ENCODE assay signal across 23 cellular contexts in the genomic region with DNA sequence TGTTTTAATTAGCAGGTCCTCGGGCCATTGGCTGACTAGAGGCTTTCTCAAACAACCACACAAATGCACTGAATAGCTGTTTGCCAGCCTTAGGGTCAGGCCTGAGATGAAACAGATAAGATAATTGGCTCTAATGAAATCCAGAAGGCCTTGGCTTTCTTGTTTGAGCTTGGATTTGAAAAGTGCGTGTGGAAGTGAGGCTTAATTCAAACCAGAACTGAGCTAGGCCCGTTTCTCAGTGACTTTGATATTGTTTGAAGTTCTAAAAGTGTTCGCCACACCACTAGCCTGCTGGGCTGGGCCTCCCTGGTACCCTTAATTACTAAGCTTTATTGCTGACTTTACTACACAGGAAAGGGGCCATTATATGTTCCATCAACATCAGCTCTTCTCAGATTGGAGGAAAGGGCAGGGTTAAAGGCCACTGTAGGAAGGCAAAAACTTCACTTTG.
DNase-seq lines count a peak whose midpoint lies in the region; ATAC-seq and TF ChIP-seq lines count a peak whose summit lies in the region.
"Had no signal": no experiment of that assay in that cellular context is flagged by ENCODE, and none has a peak within 500 bp of the region (broad histone marks: within the 10 kb centered on the region; RNA-seq: fewer than 3 reads in every experiment).

No MANE protein-coding gene starts in this region.

- H3K27me3 Mint-ChIP-seq in GM23338 (ENCODE audit: insufficient read depth, low read depth, poor library complexity) (no peaks in the 10 kb centered on the region), glutamatergic neuron (ENCODE audit: unreplicated experiment) (no peaks in the 10 kb centered on the region)
- H3K27me3 Mint-ChIP-seq: activated CD4-positive, alpha-beta T cell treated with anti-CD3 and anti-CD28 coated beads, Interleukin-2, amount 10 ng/mL, durations not matched to agents 7 days and 5 days; activated naive CD8-positive, alpha-beta T cell treated with anti-CD3 and anti-CD28 coated beads, Interleukin-2, amount 50 U/mL, for 24 hours; CD4-positive, alpha-beta memory T cell; T-helper 17 cell had no signal

- H3K9me2 ChIP-seq in GM23338 (ENCODE audit: insufficient read depth), result no peaks in the 10 kb centered on the region

- no peak overlapping the region for H3K4me2 ChIP-seq in GM23338

- DNase-seq in A673 (ENCODE audit: low spot score) (peak; percentile 84), GM23338 (ENCODE audit: low spot score) (no peak), SK-N-DZ (ENCODE audit: low spot score) (peak; percentile 99), islet precursor cell (peak; percentile 86), NCI-H2107 treated with DMSO at 0.1 percent for 48 hours (lab: John Stamatoyannopoulos, UW; ENCODE audit: unreplicated experiment) (no peak), glutamatergic neuron (no peak)
- DNase-seq: activated CD4-positive, alpha-beta T cell treated with anti-CD3 and anti-CD28 coated beads, Interleukin-2, amount 10 ng/mL, durations not matched to agents 7 days and 5 days; activated CD8-positive, alpha-beta memory T cell treated with anti-CD3 and anti-CD28 coated beads, Interleukin-2, amount 50 U/mL, for 4 hours; activated effector memory CD4-positive, alpha-beta T cell treated with Interleukin-2 at 50 U/mL for 16 hours; activated naive CD8-positive, alpha-beta T cell treated with anti-CD3 and anti-CD28 coated beads, Interleukin-2, amount 50 U/mL, for 24 hours; CD4-positive, alpha-beta memory T cell; cortex of kidney; DMS153; gastrocnemius medialis; kidney; natural killer cell; NCI-H1694 treated with DMSO at 0.1 percent for 48 hours; NCI-H226; OCI-M1; T-helper 17 cell; testis had no signal

- H3K79me2 ChIP-seq in GM23338 (replicated peaks; ENCODE audit: insufficient read depth), result no peaks in the 10 kb centered on the region

- H3K36me3 Mint-ChIP-seq in GM23338 (ENCODE audit: low read depth) (no peaks in the 10 kb centered on the region), glutamatergic neuron (ENCODE audit: unreplicated experiment) (no peaks in the 10 kb centered on the region)
- H3K36me3 Mint-ChIP-seq: CD4-positive, alpha-beta memory T cell; natural killer cell had no signal

- H2AFZ ChIP-seq in GM23338, result 0 out of 2 replicates have a peak overlapping the region, but pooled peaks have one; percentile 12

- H3K9me3 Mint-ChIP-seq in GM23338, result no peaks in the 10 kb centered on the region
- no peaks in the 10 kb centered on the region for H3K9me3 Mint-ChIP-seq in glutamatergic neuron (ENCODE audit: unreplicated experiment)
- H3K9me3 Mint-ChIP-seq: activated CD4-positive, alpha-beta T cell treated with anti-CD3 and anti-CD28 coated beads, Interleukin-2, amount 10 ng/mL, durations not matched to agents 7 days and 5 days had no signal

- H3K27ac ChIP-seq in A673 (ENCODE audit: low read depth, low read length, poor library complexity, severe bottlenecking), result peak overlapping the region; percentile 44
- H3K27ac ChIP-seq in GM23338 (ENCODE audit: low read depth), result no peak overlapping the region
- H3K27ac ChIP-seq: gastrocnemius medialis, testis had no signal

- H4K20me1 ChIP-seq in GM23338 (replicated peaks; ENCODE audit: insufficient read depth), result no peaks in the 10 kb centered on the region

- H3K4me1 ChIP-seq in A673 (ENCODE audit: insufficient read depth, low read length, poor library complexity, severe bottlenecking) (peaks cover 26% of the 10 kb centered on the region), GM23338 (ENCODE audit: insufficient read depth) (0 out of 2 replicates have a peak, but pooled peaks cover 2% of the 10 kb centered on the region)
- H3K4me1 ChIP-seq: gastrocnemius medialis, testis had no signal

- no peak for TF ChIP-seq CTCF in A673 (conservative IDR thresholded peaks at IDR 0.05; ENCODE audit: low read depth, low read length)
- no peak for TF ChIP-seq CTCF in GM23338 (conservative IDR thresholded peaks at IDR 0.05; ENCODE audit: low read depth in 2 of 2)
- no peak for TF ChIP-seq CTCF in glutamatergic neuron (IDR thresholded peaks at IDR 0.05; ENCODE audit: partially characterized antibody, unreplicated experiment)

- intact Hi-C loops in A673 (cut with micrococcal nuclease; ENCODE audit: unreplicated experiment), result no loop called here

- no peaks in the 10 kb centered on the region for H3F3A ChIP-seq in GM23338 (replicated peaks; ENCODE audit: low read depth)

- CTCF ChIA-PET in A673 (lab: Charles Lee), result no interaction called here

- H3K36me3 ChIP-seq in A673 (ENCODE audit: insufficient read depth, low read length, poor library complexity, severe bottlenecking), result no peaks in the 10 kb centered on the region
- H3K36me3 ChIP-seq in GM23338 (ENCODE audit: insufficient read depth), result no peaks in the 10 kb centered on the region
- H3K36me3 ChIP-seq: gastrocnemius medialis had no signal

- no peak overlapping the region for H3K4me3 ChIP-seq in A673 (ENCODE audit: low read depth, low read length, poor library complexity, severe bottlenecking)
- H3K4me3 ChIP-seq in GM23338, result no peak overlapping the region
- H3K4me3 ChIP-seq: gastrocnemius medialis, testis had no signal

- no TSS peak for BruUV-seq in A673 (replicated peaks; lab: Mats Ljungman, UMichigan)

- H3K27ac Mint-ChIP-seq in GM23338 (no peak overlapping the region), glutamatergic neuron (ENCODE audit: unreplicated experiment) (no peak overlapping the region)
- H3K27ac Mint-ChIP-seq: activated CD4-positive, alpha-beta T cell treated with anti-CD3 and anti-CD28 coated beads, Interleukin-2, amount 10 ng/mL, durations not matched to agents 7 days and 5 days; activated naive CD8-positive, alpha-beta T cell treated with anti-CD3 and anti-CD28 coated beads, Interleukin-2, amount 50 U/mL, for 24 hours; CD4-positive, alpha-beta memory T cell; natural killer cell; T-helper 17 cell had no signal

- POLR2A ChIA-PET in A673 (lab: Charles Lee; ENCODE audit: low non-redundant PET), result no interaction called here

- ATAC-seq in GM23338 (no peak), HG02938 (IDR thresholded peaks at IDR 0.05; ENCODE audit: unreplicated experiment) (no peak), HG03159 (IDR thresholded peaks at IDR 0.05; ENCODE audit: unreplicated experiment) (no peak)
- ATAC-seq: activated naive CD8-positive, alpha-beta T cell treated with anti-CD3 and anti-CD28 coated beads, Interleukin-2, amount 50 U/mL, for 24 hours; gastrocnemius medialis; natural killer cell; T-helper 17 cell had no signal

- H3K4me1 Mint-ChIP-seq in GM23338, result peaks cover 10% of the 10 kb centered on the region
- no peaks in the 10 kb centered on the region for H3K4me1 Mint-ChIP-seq in glutamatergic neuron (ENCODE audit: low read depth, unreplicated experiment)
- H3K4me1 Mint-ChIP-seq: activated CD4-positive, alpha-beta T cell treated with anti-CD3 and anti-CD28 coated beads, Interleukin-2, amount 10 ng/mL, durations not matched to agents 7 days and 5 days; activated naive CD8-positive, alpha-beta T cell treated with anti-CD3 and anti-CD28 coated beads, Interleukin-2, amount 50 U/mL, for 24 hours; CD4-positive, alpha-beta memory T cell; natural killer cell; T-helper 17 cell had no signal

- H3K9me3 ChIP-seq in A673 (ENCODE audit: low read depth, low read length, poor library complexity, severe bottlenecking), result no peaks in the 10 kb centered on the region
- H3K9me3 ChIP-seq: gastrocnemius medialis, testis had no signal

- no peaks in the 10 kb centered on the region for H3K27me3 ChIP-seq in A673 (replicated peaks; ENCODE audit: insufficient read depth, low read depth, low read length, poor library complexity)
- H3K27me3 ChIP-seq in GM23338 (ENCODE audit: insufficient read depth), result no peaks in the 10 kb centered on the region
- H3K27me3 ChIP-seq: gastrocnemius medialis, testis had no signal

- no peak overlapping the region for H3K4me3 Mint-ChIP-seq in GM23338
- H3K4me3 Mint-ChIP-seq in glutamatergic neuron (ENCODE audit: unreplicated experiment), result no peak overlapping the region
- H3K4me3 Mint-ChIP-seq: activated CD4-positive, alpha-beta T cell treated with anti-CD3 and anti-CD28 coated beads, Interleukin-2, amount 10 ng/mL, durations not matched to agents 7 days and 5 days; activated naive CD8-positive, alpha-beta T cell treated with anti-CD3 and anti-CD28 coated beads, Interleukin-2, amount 50 U/mL, for 24 hours; CD4-positive, alpha-beta memory T cell; natural killer cell; T-helper 17 cell had no signal

TF ChIP-seq in GM23338, 12 proteins besides CTCF, POLR2A, EP300 and RAD21 (continues in another document):
- TF ChIP-seq NANOG (IDR thresholded peaks at IDR 0.05; ENCODE audit: borderline replicate concordance) (no peak), EZH2phosphoT487 (IDR thresholded peaks at IDR 0.05; ENCODE audit: unreplicated experiment) (no peak), EZH2 (IDR thresholded peaks at IDR 0.05; ENCODE audit: low read depth, unreplicated experiment) (no peak)
- TF ChIP-seq, protein P1, sequence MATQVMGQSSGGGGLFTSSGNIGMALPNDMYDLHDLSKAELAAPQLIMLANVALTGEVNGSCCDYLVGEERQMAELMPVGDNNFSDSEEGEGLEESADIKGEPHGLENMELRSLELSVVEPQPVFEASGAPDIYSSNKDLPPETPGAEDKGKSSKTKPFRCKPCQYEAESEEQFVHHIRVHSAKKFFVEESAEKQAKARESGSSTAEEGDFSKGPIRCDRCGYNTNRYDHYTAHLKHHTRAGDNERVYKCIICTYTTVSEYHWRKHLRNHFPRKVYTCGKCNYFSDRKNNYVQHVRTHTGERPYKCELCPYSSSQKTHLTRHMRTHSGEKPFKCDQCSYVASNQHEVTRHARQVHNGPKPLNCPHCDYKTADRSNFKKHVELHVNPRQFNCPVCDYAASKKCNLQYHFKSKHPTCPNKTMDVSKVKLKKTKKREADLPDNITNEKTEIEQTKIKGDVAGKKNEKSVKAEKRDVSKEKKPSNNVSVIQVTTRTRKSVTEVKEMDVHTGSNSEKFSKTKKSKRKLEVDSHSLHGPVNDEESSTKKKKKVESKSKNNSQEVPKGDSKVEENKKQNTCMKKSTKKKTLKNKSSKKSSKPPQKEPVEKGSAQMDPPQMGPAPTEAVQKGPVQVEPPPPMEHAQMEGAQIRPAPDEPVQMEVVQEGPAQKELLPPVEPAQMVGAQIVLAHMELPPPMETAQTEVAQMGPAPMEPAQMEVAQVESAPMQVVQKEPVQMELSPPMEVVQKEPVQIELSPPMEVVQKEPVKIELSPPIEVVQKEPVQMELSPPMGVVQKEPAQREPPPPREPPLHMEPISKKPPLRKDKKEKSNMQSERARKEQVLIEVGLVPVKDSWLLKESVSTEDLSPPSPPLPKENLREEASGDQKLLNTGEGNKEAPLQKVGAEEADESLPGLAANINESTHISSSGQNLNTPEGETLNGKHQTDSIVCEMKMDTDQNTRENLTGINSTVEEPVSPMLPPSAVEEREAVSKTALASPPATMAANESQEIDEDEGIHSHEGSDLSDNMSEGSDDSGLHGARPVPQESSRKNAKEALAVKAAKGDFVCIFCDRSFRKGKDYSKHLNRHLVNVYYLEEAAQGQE (IDR thresholded peaks at IDR 0.05; ENCODE audit: unreplicated experiment), result no peak

Comparison
In these comparisons a context has a peak if more than half of its experiments do, and no peak if none do; other contexts are left out.
1. DNase-seq: peak in A673 (single experiment), SK-N-DZ (single experiment) and islet precursor cell (single experiment); none in GM23338 (single experiment), NCI-H2107 treated with DMSO at 0.1 percent for 48 hours (single experiment) and glutamatergic neuron (single experiment).